Comparison of ENCODE assay signal across 8 cellular contexts in the genomic region with DNA sequence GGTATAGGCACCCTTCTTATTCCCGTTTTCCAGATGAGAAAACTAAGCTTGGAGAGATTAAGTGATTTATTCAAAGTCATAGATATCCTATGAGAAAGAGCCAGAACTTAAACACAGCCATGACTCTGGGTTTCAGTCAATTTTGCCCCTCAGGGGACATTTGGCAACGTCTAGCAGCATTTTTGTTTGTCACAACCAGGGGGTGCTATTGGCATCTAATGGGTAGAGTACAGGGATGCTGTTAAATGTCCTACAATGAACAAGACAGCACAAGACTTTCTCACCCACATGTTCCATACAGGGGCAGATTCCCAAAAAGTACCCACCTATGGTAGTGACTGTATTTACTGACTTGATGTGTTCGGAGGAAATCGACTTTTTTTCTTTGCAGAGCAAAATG. TPM values are rescaled to one million over a fixed set of nuclear protein-coding genes. Genes with fewer than 3 reads are reported as not detected.
DNase-seq lines count a peak whose midpoint lies in the region; ATAC-seq and TF ChIP-seq lines count a peak whose summit lies in the region.

No MANE protein-coding gene starts in this region.

- ATAC-seq in HG02870 (IDR thresholded peaks at IDR 0.05; ENCODE audit: unreplicated experiment) (no peak), GM19463 (IDR thresholded peaks at IDR 0.05; ENCODE audit: unreplicated experiment) (no peak)

- whole genome bisulfite sequencing in adrenal gland, 4 donors: 29 to 39% (median 35%) methylated on average over 4 of the region's 4 CpGs

- DNase-seq in ELF-1 (ENCODE audit: low read depth, low spot score) (peak; percentile 72), LHCN-M2 (ENCODE audit: low read depth) (peak; percentile 67), adrenal gland (no peak), midbrain (lab: John Stamatoyannopoulos, UW) (peak; percentile 2), coronary artery (ENCODE audit: low spot score) (no peak), MG63 (no peak)

- H3K9me3 ChIP-seq in adrenal gland (replicated peaks in 1 of 3) (no peaks in the 10 kb centered on the region), MG63 (no peaks in the 10 kb centered on the region)

- H3K4me1 ChIP-seq in adrenal gland (replicated peaks in 1 of 2): no peaks in the 10 kb centered on the region

- intact Hi-C loops in adrenal gland (cut with DNase I): no loop called here

- H3K27ac ChIP-seq in adrenal gland (no peak overlapping the region), coronary artery (no peak overlapping the region)

- no peaks in the 10 kb centered on the region for H3K36me3 ChIP-seq in adrenal gland (replicated peaks in 1 of 2)
- H3K36me3 ChIP-seq in MG63: no peaks in the 10 kb centered on the region

- H3K4me3 ChIP-seq in adrenal gland (no peak overlapping the region), coronary artery (no peak overlapping the region), MG63 (no peak overlapping the region)

- peaks cover 18% of the 10 kb centered on the region for H3K27me3 ChIP-seq in adrenal gland
- peaks cover 37% of the 10 kb centered on the region for H3K27me3 ChIP-seq in MG63

- TF ChIP-seq CTCF in adrenal gland (IDR thresholded peaks at IDR 0.05): peak in 4 of 6 experiments; percentile 25 to 33 (median 28)
- TF ChIP-seq CTCF in coronary artery (IDR thresholded peaks at IDR 0.05): no peak

- TF ChIP-seq POLR2A in adrenal gland (IDR thresholded peaks at IDR 0.05): no peak

RNA-seq across cellular contexts. Expression of a gene that starts 4.8 kb away (rescaled TPM):
- total RNA-seq in LHCN-M2 (2014; rRNA removed) (12.7 and 14.6 TPM in 2 replicates), adrenal gland (1 to 10 TPM in 3 of 8 donors, under 1 TPM in 5; 0.04 to 4.8 (median 0.27) TPM)
- 28.5 TPM for polyA plus RNA-seq in LHCN-M2 (2012)
- polyA plus RNA-seq in adrenal gland: 1 to 10 TPM in 1 of 3 donors, under 1 TPM in 2; 0.27 to 4.7 (median 0.80) TPM
- not detected in 2 replicates for total RNA-seq in MG63 (2014; rRNA removed; shearing (Covaris generic); ENCODE audit: low replicate concordance)

Comparison
In these comparisons a context has a peak if more than half of its experiments do, and no peak if none do; other contexts are left out.
1. DNase-seq: peak in ELF-1 (single experiment), LHCN-M2 (single experiment) and midbrain (single experiment); none in adrenal gland (0 of 7), coronary artery (single experiment) and MG63 (single experiment).